ENCODE assay signal across 10 cellular contexts in genomic region chr20:62898970-62899632, GRCh38. TPM values are rescaled to one million over a fixed set of nuclear protein-coding genes. Genes with fewer than 3 reads are reported as not detected.
A peak's percentile ranks its signal among the peaks of the same experiment; 100 is the strongest.
DNase-seq lines count a peak whose midpoint lies in the region; ATAC-seq lines count a peak whose summit lies in the region.
"Had no signal": no experiment of that assay in that cellular context is flagged by ENCODE, and none has a peak within 500 bp of the region (broad histone marks: within the 10 kb centered on the region; RNA-seq: fewer than 3 reads in every experiment).

No MANE protein-coding gene starts in this region.

- POLR2A ChIA-PET in activated naive CD8-positive, alpha-beta T cell treated with anti-CD3 and anti-CD28 coated beads, Interleukin-2, amount 10 ng/mL, durations not matched to agents 7 days and 5 days (lab: Charles Lee): interaction anchor here (0.7 to 2.8 kb wide), 5 partner anchors 19 to 110 kb away, joined by 3 to 9 read pairs (median 3); no protein-coding TSS in a partner anchor

- peak overlapping the region; percentile 61 for H3K27ac Mint-ChIP-seq in activated naive CD8-positive, alpha-beta T cell treated with anti-CD3 and anti-CD28 coated beads, Interleukin-2, amount 10 ng/mL, durations not matched to agents 7 days and 5 days

- H3K4me1 Mint-ChIP-seq in activated naive CD8-positive, alpha-beta T cell treated with anti-CD3 and anti-CD28 coated beads, Interleukin-2, amount 10 ng/mL, durations not matched to agents 7 days and 5 days: peaks cover 37% of the 10 kb centered on the region

- ATAC-seq in activated naive CD8-positive, alpha-beta T cell treated with anti-CD3 and anti-CD28 coated beads, Interleukin-2, amount 10 ng/mL, durations not matched to agents 7 days and 5 days (ENCODE audit: low read depth): peak; percentile 23
- no peak for ATAC-seq in esophagus mucosa
- no peak for ATAC-seq in GM18870 (IDR thresholded peaks at IDR 0.05; ENCODE audit: unreplicated experiment)

- H3K27me3 Mint-ChIP-seq in activated naive CD8-positive, alpha-beta T cell treated with anti-CD3 and anti-CD28 coated beads, Interleukin-2, amount 10 ng/mL, durations not matched to agents 7 days and 5 days: no peaks in the 10 kb centered on the region

- H3K4me3 Mint-ChIP-seq in activated naive CD8-positive, alpha-beta T cell treated with anti-CD3 and anti-CD28 coated beads, Interleukin-2, amount 10 ng/mL, durations not matched to agents 7 days and 5 days: peak overlapping the region; percentile 30

- no peaks in the 10 kb centered on the region for H3K9me3 Mint-ChIP-seq in activated naive CD8-positive, alpha-beta T cell treated with anti-CD3 and anti-CD28 coated beads, Interleukin-2, amount 10 ng/mL, durations not matched to agents 7 days and 5 days

- H3K36me3 Mint-ChIP-seq in activated naive CD8-positive, alpha-beta T cell treated with anti-CD3 and anti-CD28 coated beads, Interleukin-2, amount 10 ng/mL, durations not matched to agents 7 days and 5 days: peaks cover 10% of the 10 kb centered on the region

- DNase-seq in NCI-H510A treated with DMSO at 0.1 percent for 48 hours (lab: John Stamatoyannopoulos, UW) (peak; percentile 37), NCI-H510A (lab: John Stamatoyannopoulos, UW) (no peak), NCI-H187 (lab: John Stamatoyannopoulos, UW) (peak; percentile 52 to 76), medulla oblongata (ENCODE audit: extremely low spot score) (no peak)
- DNase-seq in activated naive CD8-positive, alpha-beta T cell treated with anti-CD3 and anti-CD28 coated beads, Interleukin-2, amount 10 ng/mL, durations not matched to agents 7 days and 5 days: no peak
- peak; percentile 64 for DNase-seq in stimulated activated CD4-positive, alpha-beta T cell treated with anti-CD3 and anti-CD28 coated beads, Interleukin-15, amount 100 ng/mL, for 24 hours
- DNase-seq: activated CD4-positive, CD25-positive, alpha-beta regulatory T cell treated with anti-CD3 and anti-CD28 coated beads, Interleukin-2, amount 50 U/mL, for 72 hours; Kasumi-1 had no signal

RNA-seq across cellular contexts. Expression of gene DIDO1, which starts 27.2 kb away (rescaled TPM):
- total RNA-seq in activated naive CD8-positive, alpha-beta T cell treated with anti-CD3 and anti-CD28 coated beads, Interleukin-2, amount 10 ng/mL, durations not matched to agents 7 days and 5 days: 100 to 1,000 TPM; 100 to 104 TPM
- total RNA-seq in esophagus mucosa: 26.2 TPM

RNA-seq across cellular contexts. Expression of gene TCFL5, which starts 37.5 kb away (rescaled TPM):
- total RNA-seq in activated naive CD8-positive, alpha-beta T cell treated with anti-CD3 and anti-CD28 coated beads, Interleukin-2, amount 10 ng/mL, durations not matched to agents 7 days and 5 days: 10 to 100 TPM in 1 of 2 experiments, 1 to 10 TPM in 1; 9.3 to 10.1 TPM
- 5.0 TPM for total RNA-seq in esophagus mucosa

RNA-seq across cellular contexts. Expression of gene GID8, which starts 38.8 kb away (rescaled TPM):
- total RNA-seq in activated naive CD8-positive, alpha-beta T cell treated with anti-CD3 and anti-CD28 coated beads, Interleukin-2, amount 10 ng/mL, durations not matched to agents 7 days and 5 days: 10 to 100 TPM; 42.1 to 43.0 TPM
- total RNA-seq in esophagus mucosa: 42.7 TPM

RNA-seq across cellular contexts. Expression of gene SLC17A9, which starts 53.4 kb away (rescaled TPM):
- total RNA-seq in activated naive CD8-positive, alpha-beta T cell treated with anti-CD3 and anti-CD28 coated beads, Interleukin-2, amount 10 ng/mL, durations not matched to agents 7 days and 5 days: 10 to 100 TPM; 40.9 to 43.5 TPM
- 0.76 TPM for total RNA-seq in esophagus mucosa

Comparison
In these comparisons a context has a peak if more than half of its experiments do, and no peak if none do; other contexts are left out.
1. DNase-seq: peak in NCI-H510A treated with DMSO at 0.1 percent for 48 hours (single experiment), NCI-H187 (2 of 2) and stimulated activated CD4-positive, alpha-beta T cell treated with anti-CD3 and anti-CD28 coated beads, Interleukin-15, amount 100 ng/mL, for 24 hours (single experiment); none in NCI-H510A (single experiment), activated naive CD8-positive, alpha-beta T cell treated with anti-CD3 and anti-CD28 coated beads, Interleukin-2, amount 10 ng/mL, durations not matched to agents 7 days and 5 days (single experiment) and medulla oblongata (single experiment).